Comparison of ENCODE assay signal across 18 cellular contexts in the genomic region with DNA sequence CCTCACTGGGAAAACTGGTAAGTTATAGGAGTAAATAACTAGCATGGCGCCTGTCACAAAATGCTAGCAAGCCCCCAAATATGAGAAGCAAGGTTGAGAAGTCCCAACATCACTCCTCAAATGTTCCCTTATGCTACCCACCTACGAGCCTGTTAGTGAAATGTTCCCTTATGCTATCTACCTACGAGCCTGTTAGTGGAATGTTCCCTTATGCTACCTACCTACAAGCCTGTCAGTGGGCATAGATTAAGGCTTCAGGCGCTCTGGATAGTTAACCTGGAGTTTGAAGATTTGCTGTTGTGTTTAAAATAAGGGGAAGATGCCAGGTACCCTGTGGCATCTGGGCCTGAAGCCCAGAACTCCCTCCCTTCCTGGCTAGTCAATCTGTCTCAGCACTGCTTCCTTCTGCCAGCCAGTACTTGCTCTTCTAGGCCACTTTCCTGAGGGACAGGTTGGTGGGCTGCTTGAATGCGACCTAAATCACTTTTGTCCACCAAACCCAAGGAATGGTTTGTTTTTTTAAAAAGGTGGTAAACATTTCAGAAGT.
"Had no signal": no experiment of that assay in that cellular context is flagged by ENCODE, and none has a peak within 500 bp of the region (broad histone marks: within the 10 kb centered on the region; RNA-seq: fewer than 3 reads in every experiment).

No MANE protein-coding gene starts in this region.

- H3K27me3 Mint-ChIP-seq: activated CD8-positive, alpha-beta T cell treated with anti-CD3 and anti-CD28 coated beads for 36 hours; activated naive CD4-positive, alpha-beta T cell treated with anti-CD3 and anti-CD28 coated beads, Interleukin-2, amount 50 U/mL, for 24 hours; naive B cell had no signal

- DNase-seq: activated CD4-positive, alpha-beta T cell treated with anti-CD3 and anti-CD28 coated beads for 4 hours; activated CD8-positive, alpha-beta T cell treated with anti-CD3 and anti-CD28 coated beads for 36 hours; activated effector memory CD4-positive, alpha-beta T cell treated with Interleukin-2 at 50 U/mL for 16 hours; activated T-cell treated with anti-CD3 and anti-CD28 coated beads, Interleukin-2, amount 50 U/mL, for 4 hours; central memory CD4-positive, alpha-beta T cell; effector memory CD8-positive, alpha-beta T cell; immature natural killer cell; left cardiac atrium; lower lobe of right lung; naive B cell; pancreas; stimulated activated CD4-positive, alpha-beta T cell treated with anti-CD3 and anti-CD28 coated beads, Interleukin-4, amount 100 ng/mL, for 1 hour; stimulated activated naive CD4-positive, alpha-beta T cell; T-helper 17 cell; tibial artery had no signal

- H3K9me3 ChIP-seq: lower lobe of right lung, pancreas, right atrium auricular region, tibial artery had no signal

- H3K4me3 Mint-ChIP-seq: activated CD8-positive, alpha-beta T cell treated with anti-CD3 and anti-CD28 coated beads for 36 hours; activated naive CD4-positive, alpha-beta T cell treated with anti-CD3 and anti-CD28 coated beads, Interleukin-2, amount 50 U/mL, for 24 hours; activated T-cell treated with anti-CD3 and anti-CD28 coated beads, Interleukin-2, amount 50 U/mL, for 4 hours; effector memory CD8-positive, alpha-beta T cell; immature natural killer cell; naive B cell; T-helper 17 cell had no signal

- H3K4me1 Mint-ChIP-seq: activated naive CD4-positive, alpha-beta T cell treated with anti-CD3 and anti-CD28 coated beads, Interleukin-2, amount 50 U/mL, for 24 hours; immature natural killer cell had no signal

- H3K4me3 ChIP-seq: lower lobe of right lung, pancreas, right atrium auricular region, tibial artery had no signal

- ATAC-seq: activated CD8-positive, alpha-beta T cell treated with anti-CD3 and anti-CD28 coated beads for 36 hours; activated T-cell treated with anti-CD3 and anti-CD28 coated beads, Interleukin-2, amount 50 U/mL, for 4 hours; effector memory CD8-positive, alpha-beta T cell; left cardiac atrium; lower lobe of right lung; pancreas; T-helper 17 cell had no signal

- H3K36me3 Mint-ChIP-seq: activated naive CD4-positive, alpha-beta T cell treated with anti-CD3 and anti-CD28 coated beads, Interleukin-2, amount 50 U/mL, for 24 hours; immature natural killer cell had no signal

- H3K9me3 Mint-ChIP-seq: activated CD8-positive, alpha-beta T cell treated with anti-CD3 and anti-CD28 coated beads for 36 hours; activated naive CD4-positive, alpha-beta T cell treated with anti-CD3 and anti-CD28 coated beads, Interleukin-2, amount 50 U/mL, for 24 hours; activated T-cell treated with anti-CD3 and anti-CD28 coated beads, Interleukin-2, amount 50 U/mL, for 4 hours; effector memory CD8-positive, alpha-beta T cell; immature natural killer cell; naive B cell had no signal

- H3K27ac Mint-ChIP-seq: activated CD8-positive, alpha-beta T cell treated with anti-CD3 and anti-CD28 coated beads for 36 hours; activated naive CD4-positive, alpha-beta T cell treated with anti-CD3 and anti-CD28 coated beads, Interleukin-2, amount 50 U/mL, for 24 hours; immature natural killer cell; T-helper 17 cell had no signal

- H3K4me1 ChIP-seq: lower lobe of right lung, pancreas, right atrium auricular region, tibial artery had no signal

- H3K27me3 ChIP-seq: pancreas, right atrium auricular region, tibial artery had no signal

- H3K27ac ChIP-seq: epithelial cell of prostate, lower lobe of right lung, pancreas, right atrium auricular region, tibial artery had no signal
